8 cellular contexts compared by ENCODE assay signal in the genomic region with DNA sequence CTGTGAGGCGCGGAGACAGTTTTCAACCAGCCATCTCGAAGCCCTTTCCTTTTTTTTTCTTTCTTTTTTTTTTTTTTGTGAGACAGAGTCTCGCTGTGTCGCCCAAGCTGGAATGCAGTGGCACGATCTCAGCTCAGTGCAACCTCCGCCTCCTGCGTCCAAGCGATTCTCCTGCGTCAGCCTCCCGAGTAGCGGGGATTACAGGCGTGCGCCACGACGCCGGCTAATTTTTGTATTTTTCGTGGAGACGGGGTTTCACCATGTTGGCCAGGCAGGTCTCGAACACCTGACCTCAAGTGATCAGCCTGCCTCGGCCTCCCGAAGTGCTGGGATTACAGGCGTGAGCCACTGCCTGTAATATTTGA. TPM values are rescaled to one million over a fixed set of nuclear protein-coding genes. Genes with fewer than 3 reads are reported as not detected.
DNase-seq lines count a peak whose midpoint lies in the region; ATAC-seq and TF ChIP-seq lines count a peak whose summit lies in the region.
"Not testable (repeated sequence)": the region's sequence is repeated elsewhere in the genome, so short reads cannot be mapped to it uniquely, and the experiment has no call there.

No MANE protein-coding gene starts in this region.

- peak overlapping the region; percentile 90 to 98 for H3K4me3 Mint-ChIP-seq in CD14-positive monocyte
- peak overlapping the region; percentile 34 for H3K4me3 Mint-ChIP-seq in activated CD8-positive, alpha-beta memory T cell treated with anti-CD3 and anti-CD28 coated beads, Interleukin-2, amount 10 ng/mL, durations not matched to agents 7 days and 5 days
- H3K4me3 Mint-ChIP-seq in central memory CD8-positive, alpha-beta T cell, result peak overlapping the region; percentile 50

- H3K9me3 Mint-ChIP-seq in CD14-positive monocyte; activated CD8-positive, alpha-beta memory T cell treated with anti-CD3 and anti-CD28 coated beads, Interleukin-2, amount 10 ng/mL, durations not matched to agents 7 days and 5 days (ENCODE audit: low read depth); central memory CD8-positive, alpha-beta T cell: not testable (repeated sequence)

- CTCF ChIA-PET in activated CD8-positive, alpha-beta memory T cell treated with anti-CD3 and anti-CD28 coated beads, Interleukin-2, amount 10 ng/mL, durations not matched to agents 7 days and 5 days (lab: Charles Lee), result not testable (repeated sequence)

- H3K27me3 ChIP-seq in gastroesophageal sphincter; osteoblast (ENCODE audit: insufficient read depth, low read length); suprapubic skin: not testable (repeated sequence)

- not testable (repeated sequence) for TF ChIP-seq EP300 in gastroesophageal sphincter (IDR thresholded peaks at IDR 0.05); suprapubic skin (IDR thresholded peaks at IDR 0.05)

- H3K27me3 Mint-ChIP-seq in CD14-positive monocyte (ENCODE audit: low read depth in 3 of 3), result peaks cover 11 to 25% (median 20%) of the 10 kb centered on the region in 3 donors
- H3K27me3 Mint-ChIP-seq in activated CD8-positive, alpha-beta memory T cell treated with anti-CD3 and anti-CD28 coated beads, Interleukin-2, amount 10 ng/mL, durations not matched to agents 7 days and 5 days, result peaks cover 79% of the 10 kb centered on the region
- H3K27me3 Mint-ChIP-seq in central memory CD8-positive, alpha-beta T cell, result peaks cover 72% of the 10 kb centered on the region

- TF ChIP-seq POLR2A in gastroesophageal sphincter (IDR thresholded peaks at IDR 0.05); lower leg skin (IDR thresholded peaks at IDR 0.05); suprapubic skin (IDR thresholded peaks at IDR 0.05): not testable (repeated sequence)

- peak overlapping the region; percentile 93 to 99 (median 98) for H3K27ac Mint-ChIP-seq in CD14-positive monocyte
- H3K27ac Mint-ChIP-seq in activated CD8-positive, alpha-beta memory T cell treated with anti-CD3 and anti-CD28 coated beads, Interleukin-2, amount 10 ng/mL, durations not matched to agents 7 days and 5 days; central memory CD8-positive, alpha-beta T cell (ENCODE audit: low read depth): not testable (repeated sequence)

- intact Hi-C loops in CD14-positive monocyte (cut with micrococcal nuclease), result loop anchor here in 1 of 2 donors (2.0 to 5.0 kb wide), 2 partner anchors 57 to 146 kb away; no protein-coding TSS in a partner anchor
- intact Hi-C loops in lower leg skin (cut with DNase I; ENCODE audit: low total_unique reads), result loop anchor here (2.0 kb wide), 1 partner anchor 146 kb away; no protein-coding TSS in a partner anchor

- peaks cover 25 to 30% of the 10 kb centered on the region in 2 donors for H3K36me3 Mint-ChIP-seq in CD14-positive monocyte
- not testable (repeated sequence) for H3K36me3 Mint-ChIP-seq in activated CD8-positive, alpha-beta memory T cell treated with anti-CD3 and anti-CD28 coated beads, Interleukin-2, amount 10 ng/mL, durations not matched to agents 7 days and 5 days; central memory CD8-positive, alpha-beta T cell (ENCODE audit: insufficient read depth)

- H4K20me1 ChIP-seq in osteoblast (ENCODE audit: insufficient read depth, low read length), result not testable (repeated sequence)

- WGBS in gastroesophageal sphincter (ENCODE audit: low coverage in 1 of 2), 2 donors, result 0 to 5% methylated on average over 5 to 15 of the region's 23 CpGs
- WGBS in lower leg skin, 2 donors, result 6 to 9% methylated on average over 23 of the region's 23 CpGs
- WGBS in suprapubic skin, result 9% methylated on average over 23 of the region's 23 CpGs

- H3K4me1 Mint-ChIP-seq in CD14-positive monocyte, result peaks cover 57% of the 10 kb centered on the region
- H3K4me1 Mint-ChIP-seq in activated CD8-positive, alpha-beta memory T cell treated with anti-CD3 and anti-CD28 coated beads, Interleukin-2, amount 10 ng/mL, durations not matched to agents 7 days and 5 days, result peaks cover 15% of the 10 kb centered on the region
- H3K4me1 Mint-ChIP-seq in central memory CD8-positive, alpha-beta T cell, result not testable (repeated sequence)

- H3K27ac ChIP-seq in gastroesophageal sphincter (peak overlapping the region; percentile 83 to 96 (median 92)), osteoblast (ENCODE audit: low read depth, low read length) (peak overlapping the region; percentile 81), suprapubic skin (peak overlapping the region; percentile 99)

- DNase-seq in CD14-positive monocyte (ENCODE audit: low spot score); activated CD8-positive, alpha-beta memory T cell treated with anti-CD3 and anti-CD28 coated beads, Interleukin-2, amount 10 ng/mL, durations not matched to agents 7 days and 5 days; central memory CD8-positive, alpha-beta T cell (ENCODE audit: low spot score in 2 of 2); osteoblast (ENCODE audit: insufficient read length, low spot score, missing footprints): not testable (repeated sequence)
- DNase-seq in NCI-H69 (lab: John Stamatoyannopoulos, UW) (peak; percentile 76), lower leg skin (ENCODE audit: low spot score in 2 of 2) (peak; percentile 38 to 91), suprapubic skin (ENCODE audit: low spot score in 2 of 2) (peak; percentile 80 to 89)

- H3K4me3 ChIP-seq in gastroesophageal sphincter, result peak overlapping the region; percentile 30 to 79
- peak overlapping the region; percentile 53 for H3K4me3 ChIP-seq in lower leg skin (ENCODE audit: low read depth, poor library complexity, severe bottlenecking)
- H3K4me3 ChIP-seq in osteoblast (ENCODE audit: insufficient read depth, low read length), result peak overlapping the region; percentile 81
- peak overlapping the region; percentile 85 for H3K4me3 ChIP-seq in suprapubic skin

- H3K36me3 ChIP-seq in gastroesophageal sphincter, result peaks cover 0 to 21% of the 10 kb centered on the region in 2 donors
- not testable (repeated sequence) for H3K36me3 ChIP-seq in osteoblast (ENCODE audit: insufficient read depth, low read length)
- peaks cover 24% of the 10 kb centered on the region for H3K36me3 ChIP-seq in suprapubic skin

- H3K79me2 ChIP-seq in osteoblast (ENCODE audit: insufficient read depth, low read length), result peaks cover 30% of the 10 kb centered on the region

- H2AFZ ChIP-seq in osteoblast (ENCODE audit: low read length), result peak overlapping the region; percentile 76

- H3K9me3 ChIP-seq in gastroesophageal sphincter; osteoblast (ENCODE audit: low read depth, low read length); suprapubic skin: not testable (repeated sequence)

- H3K4me2 ChIP-seq in osteoblast (ENCODE audit: insufficient read depth, low read length), result peak overlapping the region; percentile 95

- ATAC-seq in activated CD8-positive, alpha-beta memory T cell treated with anti-CD3 and anti-CD28 coated beads, Interleukin-2, amount 10 ng/mL, durations not matched to agents 7 days and 5 days; central memory CD8-positive, alpha-beta T cell (replicated peaks; ENCODE audit: extremely low read depth, poor library complexity, severe bottlenecking); gastroesophageal sphincter: not testable (repeated sequence)

- H3K4me1 ChIP-seq in gastroesophageal sphincter (peaks cover 0 to 48% (median 0%) of the 10 kb centered on the region in 3 donors), osteoblast (ENCODE audit: insufficient read depth, low read length) (peaks cover 15% of the 10 kb centered on the region), suprapubic skin (peaks cover 25% of the 10 kb centered on the region)

- not testable (repeated sequence) for TF ChIP-seq CTCF in CD14-positive monocyte (IDR thresholded peaks at IDR 0.05); gastroesophageal sphincter (IDR thresholded peaks at IDR 0.05); lower leg skin (IDR thresholded peaks at IDR 0.05); osteoblast (IDR thresholded peaks at IDR 0.05; ENCODE audit: extremely low read depth, low read depth, low read length); suprapubic skin (IDR thresholded peaks at IDR 0.05)

RNA-seq across cellular contexts. Expression of gene KLF4, which starts 1.0 kb away (rescaled TPM):
- 10 to 100 TPM; 36.6 to 37.2 TPM for polyA plus RNA-seq in CD14-positive monocyte
- 1 to 10 TPM in 1 of 2 experiments, under 1 TPM in 1; 0.53 to 1.5 TPM for total RNA-seq in activated CD8-positive, alpha-beta memory T cell treated with anti-CD3 and anti-CD28 coated beads, Interleukin-2, amount 10 ng/mL, durations not matched to agents 7 days and 5 days
- total RNA-seq in gastroesophageal sphincter (10 to 100 TPM; 43.6 to 72.0 (median 52.3) TPM), lower leg skin (100 to 1,000 TPM; 562 to 846 (median 608) TPM), osteoblast (33.9 and 34.7 TPM in 2 replicates), suprapubic skin (1,000 to 10,000 TPM in 1 of 4 donors, 100 to 1,000 TPM in 3; 613 to 1,231 (median 708) TPM)

Comparison
In these comparisons a context has a peak if more than half of its experiments do, and no peak if none do; other contexts are left out.
1. H3K4me3 Mint-ChIP-seq: peak in every context shown above with its lines; median percentile 94 in CD14-positive monocyte; 50 in central memory CD8-positive, alpha-beta T cell; 34 in activated CD8-positive, alpha-beta memory T cell treated with anti-CD3 and anti-CD28 coated beads, Interleukin-2, amount 10 ng/mL, durations not matched to agents 7 days and 5 days.
2. RNA of gene KLF4, which starts 1.0 kb away (total RNA-seq): 613 to 1,231 TPM in suprapubic skin, 562 to 846 TPM in lower leg skin, 43.6 to 72.0 TPM in gastroesophageal sphincter and 33.9 to 34.7 TPM in osteoblast; 0.53 to 1.5 TPM in activated CD8-positive, alpha-beta memory T cell treated with anti-CD3 and anti-CD28 coated beads, Interleukin-2, amount 10 ng/mL, durations not matched to agents 7 days and 5 days; every median in the first group is over 10 times any median in the second.
3. Peak in every context shown above with its lines, with median percentiles within 50 percentile points of each other: H3K27ac ChIP-seq and H3K4me3 ChIP-seq.